Comparison of ENCODE assay signal across 21 cellular contexts in the genomic region with DNA sequence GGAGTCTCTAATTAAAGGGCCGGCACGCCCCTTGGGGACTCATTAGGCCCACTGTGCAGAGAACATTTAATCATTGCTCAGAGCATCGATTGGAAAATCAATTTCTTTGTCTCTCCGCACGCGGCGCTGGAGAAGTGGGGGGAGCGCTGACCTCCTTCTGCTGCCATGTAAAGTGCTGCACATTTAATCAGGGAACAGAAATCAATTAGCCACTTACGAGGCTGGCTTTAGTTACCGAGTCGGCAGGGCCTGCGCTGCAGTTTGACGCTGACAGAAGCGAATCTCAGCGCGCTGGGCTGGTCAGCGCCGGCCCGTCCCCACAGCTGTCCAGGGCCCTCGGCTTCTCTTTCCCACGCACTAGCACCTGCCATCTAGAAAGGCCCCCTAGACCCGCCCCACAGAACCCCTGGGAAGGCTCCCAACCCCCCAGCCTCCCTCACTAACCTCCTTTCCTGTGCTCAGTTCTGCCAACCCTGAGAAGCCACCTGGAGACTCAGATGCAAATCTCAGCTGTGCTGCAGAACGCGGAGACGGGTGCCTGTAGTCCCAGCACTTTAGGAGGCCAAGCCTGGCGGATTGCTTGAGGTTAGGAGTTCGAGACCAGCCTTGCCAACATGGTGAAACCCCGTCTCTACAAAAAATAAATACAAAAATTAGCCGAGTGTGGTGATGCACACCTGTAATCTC. TPM values are rescaled to one million over a fixed set of nuclear protein-coding genes. Genes with fewer than 3 reads are reported as not detected.
DNase-seq lines count a peak whose midpoint lies in the region; ATAC-seq and TF ChIP-seq lines count a peak whose summit lies in the region.
"Had no signal": no experiment of that assay in that cellular context is flagged by ENCODE, and none has a peak within 500 bp of the region (broad histone marks: within the 10 kb centered on the region; RNA-seq: fewer than 3 reads in every experiment).

No MANE protein-coding gene starts in this region.

- no peaks in the 10 kb centered on the region for H3K36me3 Mint-ChIP-seq in WTC11
- H3K36me3 Mint-ChIP-seq: stimulated activated naive B cell treated with anti-CD40 and anti-IgM and Interleukin-4, amounts not matched to agents 10 μg/mL and 1 μg/mL and 100 μg/mL, for 72 hours had no signal

- peak overlapping the region; percentile 67 for H3K4me3 Mint-ChIP-seq in WTC11
- H3K4me3 Mint-ChIP-seq: activated CD4-positive, alpha-beta memory T cell treated with anti-CD3 and anti-CD28 coated beads, Interleukin-2, amount 10 ng/mL, durations not matched to agents 7 days and 5 days had no signal

- H3K9me3 ChIP-seq in right lobe of liver, result no peaks in the 10 kb centered on the region
- H3K9me3 ChIP-seq in uterus, result no peaks in the 10 kb centered on the region
- H3K9me3 ChIP-seq: adrenal gland had no signal

- H3K27ac ChIP-seq in right lobe of liver, result no peak overlapping the region
- H3K27ac ChIP-seq in uterus, result no peak overlapping the region
- H3K27ac ChIP-seq: adrenal gland, GM23248 had no signal

- H3K27me3 ChIP-seq in right lobe of liver (no peaks in the 10 kb centered on the region), uterus (no peaks in the 10 kb centered on the region)
- H3K27me3 ChIP-seq: adrenal gland had no signal

- DNase-seq in NCI-H82 (lab: John Stamatoyannopoulos, UW) (peak; percentile 56), NCI-H82 treated with DMSO at 0.1 percent for 48 hours (lab: John Stamatoyannopoulos, UW; ENCODE audit: unreplicated experiment) (no peak), WTC11 (ENCODE audit: low spot score) (peak; percentile 33), right lobe of liver (no peak), MV-4-11 (lab: John Stamatoyannopoulos, UW) (no peak), uterus (no peak), posterior cingulate gyrus (no peak)
- DNase-seq: activated B cell treated with CpG ODN at 0.5 μM for 24 hours; activated CD4-positive, alpha-beta memory T cell treated with anti-CD3 and anti-CD28 coated beads, Interleukin-2, amount 10 ng/mL, durations not matched to agents 7 days and 5 days; activated gamma-delta T cell treated with Interleukin-2 at 50 U/mL for 16 hours; adrenal gland; AML-193; GM23248; NCI-H2171; NCI-H524 treated with DMSO at 0.1 percent for 48 hours; RPMI8226; stimulated activated CD4-positive, alpha-beta T cell treated with anti-CD3 and anti-CD28 coated beads, Interleukin-2, amount 100 ng/mL, for 48 hours; stimulated activated naive B cell treated with anti-CD40 and anti-IgM and Interleukin-4, amounts not matched to agents 10 μg/mL and 1 μg/mL and 100 μg/mL, for 72 hours had no signal

- peaks cover 0 to 4% (median 0%) of the 10 kb centered on the region in 4 donors for H3K4me1 ChIP-seq in right lobe of liver
- H3K4me1 ChIP-seq in uterus, result peaks cover 0 to 3% of the 10 kb centered on the region in 2 donors
- H3K4me1 ChIP-seq: adrenal gland had no signal

- CTCF ChIA-PET in WTC11 (lab: Charles Lee), result interaction anchor here (0.8 to 2.9 kb wide), 20 partner anchors 8 to 212 kb away, joined by 3 to 24 read pairs (median 5); partner anchors contain the start of genes ACBD4 and C1QL1

- peak; percentile 4 for ATAC-seq in WTC11
- ATAC-seq in right lobe of liver, result peak; percentile 27 to 48 (median 33)
- no peak for ATAC-seq in GM21447 (IDR thresholded peaks at IDR 0.05; ENCODE audit: unreplicated experiment)

- POLR2A ChIA-PET in WTC11 (lab: Charles Lee), result interaction anchor here (0.6 to 1.7 kb wide), 2 partner anchors 20 to 433 kb away, joined by 3 to 8 read pairs; partner anchors contain the start of gene C1QL1

- no peak for TF ChIP-seq POLR2A in right lobe of liver (IDR thresholded peaks at IDR 0.05)
- no peak for TF ChIP-seq POLR2A in uterus (IDR thresholded peaks at IDR 0.05)

- no peaks in the 10 kb centered on the region for H3K9me3 Mint-ChIP-seq in WTC11
- H3K9me3 Mint-ChIP-seq: activated B cell treated with CpG ODN at 0.5 μM for 24 hours, nephron progenitor cell had no signal

- no peak overlapping the region for H3K4me3 ChIP-seq in right lobe of liver
- H3K4me3 ChIP-seq in uterus, result no peak overlapping the region
- H3K4me3 ChIP-seq: adrenal gland had no signal

- H3K27me3 Mint-ChIP-seq in WTC11 (ENCODE audit: low read depth), result peaks cover 9% of the 10 kb centered on the region

- peaks cover 34% of the 10 kb centered on the region for H3K4me1 Mint-ChIP-seq in WTC11
- H3K4me1 Mint-ChIP-seq: activated CD4-positive, alpha-beta memory T cell treated with anti-CD3 and anti-CD28 coated beads, Interleukin-2, amount 10 ng/mL, durations not matched to agents 7 days and 5 days had no signal

- TF ChIP-seq CTCF in WTC11 (IDR thresholded peaks at IDR 0.05) (no peak), right lobe of liver (IDR thresholded peaks at IDR 0.05) (no peak), uterus (IDR thresholded peaks at IDR 0.05) (no peak)

- WGBS in right lobe of liver (ENCODE audit: insufficient coverage, low coverage, low lambda C conversion rate, missing lambda C conversion rate), result 23% methylated on average over 24 of the region's 29 CpGs

- intact Hi-C loops in right lobe of liver (cut with DNase I), result no loop called here
- intact Hi-C loops in uterus (cut with DNase I; ENCODE audit: low total_unique reads), result loop anchor here (10.0 kb wide), 1 partner anchor 56 kb away; no protein-coding TSS in a partner anchor
- intact Hi-C loops in posterior cingulate gyrus (cut with DNase I), result no loop called here

- H3K36me3 ChIP-seq in right lobe of liver (no peaks in the 10 kb centered on the region), uterus (no peaks in the 10 kb centered on the region)
- H3K36me3 ChIP-seq: adrenal gland had no signal

- H3K27ac Mint-ChIP-seq in WTC11, result peak overlapping the region; percentile 79
- H3K27ac Mint-ChIP-seq: activated B cell treated with CpG ODN at 0.5 μM for 24 hours; activated CD4-positive, alpha-beta memory T cell treated with anti-CD3 and anti-CD28 coated beads, Interleukin-2, amount 10 ng/mL, durations not matched to agents 7 days and 5 days; nephron progenitor cell; stimulated activated naive B cell treated with anti-CD40 and anti-IgM and Interleukin-4, amounts not matched to agents 10 μg/mL and 1 μg/mL and 100 μg/mL, for 72 hours had no signal

TF ChIP-seq in WTC11, 78 proteins besides CTCF, POLR2A, EP300 and RAD21:
- no peak for TF ChIP-seq MYBL2 (CRISPR knock-in tag; IDR thresholded peaks at IDR 0.05)
- no peak for TF ChIP-seq FOXK1 (CRISPR knock-in tag; IDR thresholded peaks at IDR 0.05)
- TF ChIP-seq, protein P1, sequence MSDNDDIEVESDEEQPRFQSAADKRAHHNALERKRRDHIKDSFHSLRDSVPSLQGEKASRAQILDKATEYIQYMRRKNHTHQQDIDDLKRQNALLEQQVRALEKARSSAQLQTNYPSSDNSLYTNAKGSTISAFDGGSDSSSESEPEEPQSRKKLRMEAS (CRISPR knock-in tag; IDR thresholded peaks at IDR 0.05), result peak; percentile 38
- no peak for TF ChIP-seq NR3C1 (CRISPR knock-in tag; conservative IDR thresholded peaks at IDR 0.05; ENCODE audit: low read depth)
- no peak for TF ChIP-seq GTF2I (CRISPR knock-in tag; conservative IDR thresholded peaks at IDR 0.05)

RNA-seq across cellular contexts. Expression of gene C1QL1, which starts 20.3 kb away (rescaled TPM):
- total RNA-seq in WTC11 (2021) (13.4 to 16.8 TPM (median 15.6 TPM) in 3 replicates), right lobe of liver (under 1 TPM in 4 of 6 experiments, not detected in 2; 0.31 to 0.62 (median 0.38) TPM), uterus (10 to 100 TPM in 1 of 4 donors, 1 to 10 TPM in 1, under 1 TPM in 1, not detected in 1; 0.51 to 20.3 (median 3.3) TPM)
- total RNA-seq: activated B cell treated with CpG ODN at 0.5 μM for 24 hours, mononuclear cell had no signal

RNA-seq across cellular contexts. Expression of gene KIF18B, which starts 40.8 kb away (rescaled TPM):
- 62.2 to 82.2 TPM (median 66.3 TPM) in 3 replicates for total RNA-seq in WTC11 (2021)
- under 1 TPM; 0.20 to 0.99 (median 0.35) TPM for total RNA-seq in right lobe of liver
- 1 to 10 TPM in 1 of 4 donors, not detected in 3; 4.4 TPM for total RNA-seq in uterus

Comparison
In these comparisons a context has a peak if more than half of its experiments do, and no peak if none do; other contexts are left out.
1. DNase-seq: peak in NCI-H82 (single experiment) and WTC11 (single experiment); none in NCI-H82 treated with DMSO at 0.1 percent for 48 hours (single experiment), right lobe of liver (0 of 3), MV-4-11 (single experiment), uterus (0 of 2) and posterior cingulate gyrus (0 of 10).
2. RNA of gene KIF18B, which starts 40.8 kb away (total RNA-seq): 62.2 to 82.2 TPM in WTC11; 0.20 to 0.99 TPM in right lobe of liver and 4.4 TPM in uterus; every median in the first group is over 10 times any median in the second.